In the genomic region with DNA sequence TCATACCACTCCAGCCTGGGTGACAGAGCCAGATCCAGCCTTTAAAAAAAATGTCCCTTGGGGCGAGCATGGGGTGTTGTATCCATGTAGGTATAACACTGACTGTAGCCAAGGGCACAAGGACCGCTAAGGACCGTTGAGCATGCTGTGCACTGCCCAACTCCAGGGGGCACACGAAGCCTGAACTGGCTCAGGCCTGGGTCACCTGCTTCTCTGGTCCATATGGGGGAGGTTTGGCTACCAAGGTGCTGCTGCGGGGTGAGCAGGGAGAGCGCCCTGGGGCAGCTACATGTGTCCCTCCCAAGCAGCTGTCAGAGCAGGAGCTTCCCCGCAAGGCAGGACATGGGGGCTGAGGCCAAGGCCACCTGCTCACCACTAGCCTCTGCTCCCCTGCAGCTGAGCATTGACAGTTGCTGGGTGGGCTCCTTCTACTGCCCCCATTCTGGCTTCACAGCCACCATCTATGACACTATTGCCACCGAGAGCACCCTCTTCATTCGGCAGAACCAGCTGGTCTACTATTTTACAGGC, we compare ENCODE assay signal across 2 cellular contexts.
TF ChIP-seq lines count a peak whose summit lies in the region.

No MANE protein-coding gene starts in this region.

TF ChIP-seq in SK-N-SH treated with all-trans-retinoic acid at 6 μM for 48 hours, 23 proteins besides CTCF, POLR2A, EP300 and RAD21 (continued from another document):
- TF ChIP-seq PATZ1 (CRISPR knock-in tag; IDR thresholded peaks at IDR 0.05; ENCODE audit: borderline replicate concordance): no peak
- TF ChIP-seq, protein P1, sequence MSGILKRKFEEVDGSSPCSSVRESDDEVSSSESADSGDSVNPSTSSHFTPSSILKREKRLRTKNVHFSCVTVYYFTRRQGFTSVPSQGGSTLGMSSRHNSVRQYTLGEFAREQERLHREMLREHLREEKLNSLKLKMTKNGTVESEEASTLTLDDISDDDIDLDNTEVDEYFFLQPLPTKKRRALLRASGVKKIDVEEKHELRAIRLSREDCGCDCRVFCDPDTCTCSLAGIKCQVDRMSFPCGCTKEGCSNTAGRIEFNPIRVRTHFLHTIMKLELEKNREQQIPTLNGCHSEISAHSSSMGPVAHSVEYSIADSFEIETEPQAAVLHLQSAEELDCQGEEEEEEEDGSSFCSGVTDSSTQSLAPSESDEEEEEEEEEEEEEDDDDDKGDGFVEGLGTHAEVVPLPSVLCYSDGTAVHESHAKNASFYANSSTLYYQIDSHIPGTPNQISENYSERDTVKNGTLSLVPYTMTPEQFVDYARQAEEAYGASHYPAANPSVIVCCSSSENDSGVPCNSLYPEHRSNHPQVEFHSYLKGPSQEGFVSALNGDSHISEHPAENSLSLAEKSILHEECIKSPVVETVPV (CRISPR knock-in tag; IDR thresholded peaks at IDR 0.05): no peak
- no peak for TF ChIP-seq ZNF8 (CRISPR knock-in tag; IDR thresholded peaks at IDR 0.05)
- no peak for TF ChIP-seq ZNF70 (CRISPR knock-in tag; IDR thresholded peaks at IDR 0.05)

TF ChIP-seq in SK-N-SH, 30 proteins besides CTCF, POLR2A, EP300 and RAD21 (continued from another document):
- no peak for TF ChIP-seq MXI1 (IDR thresholded peaks at IDR 0.05; ENCODE audit: low read depth, low read length)
- TF ChIP-seq TCF12 (IDR thresholded peaks at IDR 0.05): no peak
- no peak for TF ChIP-seq ELF1 (IDR thresholded peaks at IDR 0.05)
